In the genomic region with DNA sequence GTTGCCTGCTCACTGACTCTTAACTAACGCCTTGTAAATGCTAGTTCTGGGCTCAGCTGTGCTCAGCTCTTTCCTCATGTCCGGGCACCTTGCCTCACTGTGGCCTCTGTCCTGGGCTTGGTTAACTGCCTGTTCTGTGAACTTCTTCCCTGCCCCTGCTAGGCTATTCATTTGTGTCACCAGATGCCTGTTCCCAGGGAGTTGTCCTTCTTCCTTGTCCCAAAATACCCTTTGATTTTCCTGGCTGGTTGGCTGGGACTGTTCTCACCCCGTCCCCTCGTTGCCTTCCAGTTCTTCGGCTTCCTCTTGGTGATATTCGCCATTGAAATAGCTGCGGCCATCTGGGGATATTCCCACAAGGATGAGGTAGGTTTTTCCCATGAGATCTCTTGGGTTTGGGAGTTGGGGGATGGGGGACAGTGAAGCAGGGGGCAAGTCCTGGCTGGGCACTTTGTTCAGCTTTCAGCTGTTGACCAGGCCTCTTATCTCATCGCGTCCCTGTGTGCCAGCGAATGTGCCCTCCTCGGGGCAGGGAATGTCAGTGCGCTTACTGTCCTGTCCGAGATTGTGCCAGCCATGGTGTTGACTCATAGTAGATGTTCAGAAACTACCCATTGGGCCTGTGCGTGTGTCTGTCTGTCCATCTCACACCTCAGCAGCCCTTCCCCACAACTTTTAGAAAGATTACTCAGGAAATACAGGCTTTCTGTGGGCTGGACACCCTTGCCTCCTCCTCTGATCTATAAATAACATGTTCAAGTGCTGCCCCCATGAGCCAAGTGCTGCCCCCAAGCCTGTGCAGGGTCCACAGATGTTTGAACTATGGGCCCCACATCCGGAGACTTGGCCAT, we compare ENCODE assay signal across 9 cellular contexts. TPM values are rescaled to one million over a fixed set of nuclear protein-coding genes. Genes with fewer than 3 reads are reported as not detected.
DNase-seq lines count a peak whose midpoint lies in the region; ATAC-seq, FAIRE-seq and TF ChIP-seq lines count a peak whose summit lies in the region.
"Had no signal": no experiment of that assay in that cellular context is flagged by ENCODE, and none has a peak within 500 bp of the region (broad histone marks: within the 10 kb centered on the region; RNA-seq: fewer than 3 reads in every experiment).

No MANE protein-coding gene starts in this region.

- DNase-seq in G401 (ENCODE audit: low spot score): peak; percentile 19
- peak in 42 of 58 donors; percentile 15 to 82 (median 54) for DNase-seq in anterior cingulate cortex (lab: John Stamatoyannopoulos, UW)
- DNase-seq in hippocampal formation (lab: John Stamatoyannopoulos, UW): peak; percentile 41 to 85
- DNase-seq in gastrocnemius medialis: peak; percentile 82 to 93
- no peak for DNase-seq in GM12892 (ENCODE audit: insufficient read length)
- DNase-seq in effector CD8-positive, alpha-beta T cell (lab: John Stamatoyannopoulos, UW): no peak
- no peak for DNase-seq in mesothelial cell of epicardium (ENCODE audit: low spot score in 2 of 2, unreplicated experiment in 2 of 2)
- DNase-seq in NCI-H1048 (lab: John Stamatoyannopoulos, UW): no peak
- DNase-seq: activated CD8-positive, alpha-beta memory T cell treated with anti-CD3 and anti-CD28 coated beads, Interleukin-2, amount 50 U/mL, for 48 hours had no signal

- H3K36me3 ChIP-seq in gastrocnemius medialis: peaks cover 0 to 23% of the 10 kb centered on the region in 2 donors

- peak; percentile 35 to 53 for TF ChIP-seq POLR2A in gastrocnemius medialis (IDR thresholded peaks at IDR 0.05)
- TF ChIP-seq POLR2A in GM12892 (IDR thresholded peaks at IDR 0.05; ENCODE audit: low read depth, low read length): no peak

- H3K27ac ChIP-seq in gastrocnemius medialis: peak overlapping the region; percentile 82 to 89 (median 86)

- peaks cover 59 to 77% of the 10 kb centered on the region in 2 donors for H3K4me1 ChIP-seq in gastrocnemius medialis

- in situ Hi-C loops in G401 (cut with HindIII; ENCODE audit: low sequenced_read_pairs): no loop called here
- in situ Hi-C loops in gastrocnemius medialis (cut with MboI; ENCODE audit: low sequenced_read_pairs in 4 of 4): no loop called here

- peak; percentile 71 to 73 for ATAC-seq in gastrocnemius medialis

- H3K4me1 Mint-ChIP-seq in mesothelial cell of epicardium: peaks cover 54% of the 10 kb centered on the region

- H3K4me3 Mint-ChIP-seq in mesothelial cell of epicardium: no peak overlapping the region

- no peaks in the 10 kb centered on the region for H3K9me3 Mint-ChIP-seq in mesothelial cell of epicardium

- H3K9me3 ChIP-seq in gastrocnemius medialis: no peaks in the 10 kb centered on the region

- no peaks in the 10 kb centered on the region for H3K27me3 ChIP-seq in gastrocnemius medialis

- H3K36me3 Mint-ChIP-seq in mesothelial cell of epicardium: peaks cover 2% of the 10 kb centered on the region

- intact Hi-C loops in gastrocnemius medialis (cut with DNase I; ENCODE audit: low total_unique reads): loop anchor here (1.0 to 2.0 kb wide), 2 partner anchors 39 to 45 kb away; no protein-coding TSS in a partner anchor

- no peak for TF ChIP-seq CTCF in gastrocnemius medialis (IDR thresholded peaks at IDR 0.05 in 4 of 5, conservative IDR thresholded peaks at IDR 0.05 in 1 of 5)
- no peak for TF ChIP-seq CTCF in mesothelial cell of epicardium (IDR thresholded peaks at IDR 0.05; ENCODE audit: unreplicated experiment)

- no peak for FAIRE-seq in GM12892 (lab: Jason Lieb, UNC)

- no peak overlapping the region for H3K27ac Mint-ChIP-seq in mesothelial cell of epicardium

- no peaks in the 10 kb centered on the region for H3K27me3 Mint-ChIP-seq in mesothelial cell of epicardium (ENCODE audit: low read depth)

- H3K4me3 ChIP-seq in gastrocnemius medialis: peak overlapping the region in 3 of 4 donors; percentile 4 to 36 (median 26)

RNA-seq across cellular contexts. Expression of gene CD9, which starts 33.1 kb away (rescaled TPM):
- 34.3 and 46.6 TPM in 2 replicates for total RNA-seq in G401 (2014; rRNA removed; shearing (Covaris generic))
- total RNA-seq in gastrocnemius medialis: 10 to 100 TPM; 26.7 to 50.6 (median 48.4) TPM
- 12.4 TPM for polyA plus RNA-seq in GM12892 (2012; ENCODE audit: missing spikeins)
- total RNA-seq in mesothelial cell of epicardium: 20.0 to 22.6 TPM (median 22.3 TPM) in 3 replicates

Comparison
In these comparisons a context has a peak if more than half of its experiments do, and no peak if none do; other contexts are left out.
1. DNase-seq: peak in G401 (single experiment), anterior cingulate cortex (42 of 58), hippocampal formation (2 of 2) and gastrocnemius medialis (2 of 2); none in GM12892 (single experiment), effector CD8-positive, alpha-beta T cell (single experiment), mesothelial cell of epicardium (0 of 2) and NCI-H1048 (single experiment).